Comparison of ENCODE assay signal across 1 cellular context in the genomic region with DNA sequence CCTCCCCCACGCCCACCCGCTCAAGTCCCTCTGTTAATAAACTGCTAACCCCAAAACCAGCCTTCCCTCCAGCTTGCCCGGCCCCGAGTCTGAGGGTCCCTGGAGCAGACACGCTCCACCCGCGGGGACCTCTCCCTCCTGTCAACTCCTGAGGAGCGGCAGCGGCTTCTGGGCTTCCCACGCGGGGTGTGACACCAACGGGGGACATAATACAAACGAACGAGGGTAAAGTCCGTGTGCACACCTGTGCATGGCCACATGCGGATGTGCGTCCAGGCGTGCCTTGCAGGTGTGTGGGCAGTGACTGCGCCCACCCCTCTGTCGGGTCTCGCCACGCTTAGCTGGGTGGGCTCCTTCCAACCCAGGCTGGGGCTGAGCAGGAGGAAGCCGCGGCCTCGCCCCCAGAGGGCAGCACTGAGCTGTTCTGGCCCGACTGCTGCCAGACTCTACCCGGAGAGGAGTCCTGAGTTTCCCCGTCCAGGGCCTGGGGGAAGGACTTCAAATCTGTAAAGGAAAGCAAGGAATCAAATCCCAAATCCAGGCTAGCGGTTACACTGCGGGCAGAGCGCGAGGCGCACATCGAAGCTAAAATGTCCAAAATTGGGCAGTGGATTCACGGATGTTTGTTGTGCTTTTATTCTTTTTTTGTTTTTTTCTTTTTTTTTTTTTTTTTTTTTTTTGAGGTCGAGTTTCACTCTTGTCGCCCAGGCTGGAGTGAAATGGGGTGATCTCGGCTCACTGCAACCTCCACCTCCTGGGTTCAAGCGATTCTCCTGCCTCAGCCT.
TF ChIP-seq lines count a peak whose summit lies in the region.

No MANE protein-coding gene starts in this region.

TF ChIP-seq in SK-N-SH treated with all-trans-retinoic acid at 6 μM for 48 hours, 23 proteins besides CTCF, POLR2A, EP300 and RAD21 (continued from another document):
- TF ChIP-seq PPARA (CRISPR knock-in tag; IDR thresholded peaks at IDR 0.05; ENCODE audit: borderline replicate concordance): no peak
